ENCODE assay signal across 8 cellular contexts in the genomic region with DNA sequence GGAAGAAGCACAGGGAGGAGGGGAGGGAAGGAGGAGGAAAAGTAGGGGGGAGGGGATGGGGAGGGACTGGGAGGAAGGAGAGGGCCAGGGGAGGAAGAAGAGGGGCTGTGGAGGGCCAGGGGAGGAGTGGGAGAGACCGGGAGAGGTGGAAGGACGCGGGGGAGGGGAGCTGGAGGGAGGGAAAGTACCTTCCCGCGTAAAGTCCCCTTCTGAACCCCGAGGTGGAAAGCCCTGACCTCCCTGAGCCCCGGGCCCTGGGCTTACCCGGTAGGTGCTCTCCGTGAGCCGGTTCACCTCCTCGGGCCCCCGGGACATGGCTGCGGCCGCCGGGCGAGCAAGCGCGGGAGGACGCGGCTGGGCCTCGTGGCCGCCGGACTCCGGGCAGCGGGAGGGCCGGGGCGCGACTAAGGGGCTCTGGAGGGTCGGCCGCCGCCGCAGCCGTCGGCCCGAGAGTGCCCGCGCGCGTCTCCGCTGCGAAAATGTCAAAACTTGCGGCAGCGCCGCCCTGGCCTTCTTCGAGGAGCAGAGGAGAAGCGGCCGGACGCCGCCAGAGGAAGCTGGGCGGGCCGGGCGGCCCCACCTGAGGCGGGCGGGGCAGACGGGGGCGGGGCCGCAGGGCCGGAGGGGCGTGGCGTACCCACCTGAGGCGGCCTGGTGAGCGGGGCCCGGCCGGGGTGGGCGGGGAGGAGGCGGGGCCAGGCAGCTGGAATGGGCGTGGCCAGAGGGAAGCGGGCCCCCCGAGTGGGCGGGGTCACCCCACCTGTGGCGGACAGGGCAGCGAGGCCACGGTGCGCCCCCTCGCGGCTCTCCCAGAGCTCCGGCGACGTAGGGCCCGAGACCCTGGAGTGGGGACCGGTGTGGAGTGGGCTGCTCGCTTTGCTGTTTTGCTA. TPM values are rescaled to one million over a fixed set of nuclear protein-coding genes. Genes with fewer than 3 reads are reported as not detected.
DNase-seq lines count a peak whose midpoint lies in the region; ATAC-seq lines count a peak whose summit lies in the region.

A gene with protein sequence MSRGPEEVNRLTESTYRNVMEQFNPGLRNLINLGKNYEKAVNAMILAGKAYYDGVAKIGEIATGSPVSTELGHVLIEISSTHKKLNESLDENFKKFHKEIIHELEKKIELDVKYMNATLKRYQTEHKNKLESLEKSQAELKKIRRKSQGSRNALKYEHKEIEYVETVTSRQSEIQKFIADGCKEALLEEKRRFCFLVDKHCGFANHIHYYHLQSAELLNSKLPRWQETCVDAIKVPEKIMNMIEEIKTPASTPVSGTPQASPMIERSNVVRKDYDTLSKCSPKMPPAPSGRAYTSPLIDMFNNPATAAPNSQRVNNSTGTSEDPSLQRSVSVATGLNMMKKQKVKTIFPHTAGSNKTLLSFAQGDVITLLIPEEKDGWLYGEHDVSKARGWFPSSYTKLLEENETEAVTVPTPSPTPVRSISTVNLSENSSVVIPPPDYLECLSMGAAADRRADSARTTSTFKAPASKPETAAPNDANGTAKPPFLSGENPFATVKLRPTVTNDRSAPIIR (minus strand): TSS at position 553 of the 890 bp plus-strand sequence. CDS start 238 bp downstream, at position 315.

- intact Hi-C loops in left colon (cut with DNase I, micrococcal nuclease): no loop called here

- DNase-seq in NCI-H524 (lab: John Stamatoyannopoulos, UW): peak; percentile 39 to 81
- DNase-seq in NCI-H524 treated with DMSO at 0.1 percent for 48 hours (lab: John Stamatoyannopoulos, UW): no peak
- DNase-seq in NCI-H2081 treated with DMSO at 0.1 percent for 48 hours (lab: John Stamatoyannopoulos, UW): peak; percentile 56
- DNase-seq in activated CD4-positive, CD25-positive, alpha-beta regulatory T cell (lab: John Stamatoyannopoulos, UW): peak; percentile 44 to 69 (median 49)
- DNase-seq in central memory CD8-positive, alpha-beta T cell (ENCODE audit: low spot score in 2 of 2): peak; percentile 54 to 56
- peak; percentile 87 to 95 for DNase-seq in left colon
- peak; percentile 77 for DNase-seq in stimulated activated CD4-positive, alpha-beta T cell treated with anti-CD3 and anti-CD28 coated beads, Interleukin-4, amount 100 ng/mL, for 24 hours

- peaks cover 11% of the 10 kb centered on the region for H3K4me1 Mint-ChIP-seq in central memory CD8-positive, alpha-beta T cell

- peak within 1 kb of the TSS; percentile 52 for H3K4me3 Mint-ChIP-seq in central memory CD8-positive, alpha-beta T cell

- peaks cover 2% of the 10 kb centered on the region for H3K36me3 Mint-ChIP-seq in central memory CD8-positive, alpha-beta T cell (ENCODE audit: insufficient read depth)

- peak within 1 kb of the TSS; percentile 25 for H3K27ac Mint-ChIP-seq in central memory CD8-positive, alpha-beta T cell (ENCODE audit: low read depth)

- peaks cover 37% of the 10 kb centered on the region for H3K27me3 Mint-ChIP-seq in central memory CD8-positive, alpha-beta T cell

- ATAC-seq in HG03039 (IDR thresholded peaks at IDR 0.05; ENCODE audit: unreplicated experiment) (peak; percentile 87), left colon (peak; percentile 88)
- ATAC-seq in central memory CD8-positive, alpha-beta T cell (replicated peaks; ENCODE audit: extremely low read depth, poor library complexity, severe bottlenecking): peak; percentile 50

- no peaks in the 10 kb centered on the region for H3K9me3 Mint-ChIP-seq in central memory CD8-positive, alpha-beta T cell

RNA-seq across cellular contexts. Expression of the gene that starts here (rescaled TPM):
- 10 to 100 TPM; 67.2 to 70.9 TPM for total RNA-seq in left colon
